1 cellular context compared by ENCODE assay signal in the genomic region with DNA sequence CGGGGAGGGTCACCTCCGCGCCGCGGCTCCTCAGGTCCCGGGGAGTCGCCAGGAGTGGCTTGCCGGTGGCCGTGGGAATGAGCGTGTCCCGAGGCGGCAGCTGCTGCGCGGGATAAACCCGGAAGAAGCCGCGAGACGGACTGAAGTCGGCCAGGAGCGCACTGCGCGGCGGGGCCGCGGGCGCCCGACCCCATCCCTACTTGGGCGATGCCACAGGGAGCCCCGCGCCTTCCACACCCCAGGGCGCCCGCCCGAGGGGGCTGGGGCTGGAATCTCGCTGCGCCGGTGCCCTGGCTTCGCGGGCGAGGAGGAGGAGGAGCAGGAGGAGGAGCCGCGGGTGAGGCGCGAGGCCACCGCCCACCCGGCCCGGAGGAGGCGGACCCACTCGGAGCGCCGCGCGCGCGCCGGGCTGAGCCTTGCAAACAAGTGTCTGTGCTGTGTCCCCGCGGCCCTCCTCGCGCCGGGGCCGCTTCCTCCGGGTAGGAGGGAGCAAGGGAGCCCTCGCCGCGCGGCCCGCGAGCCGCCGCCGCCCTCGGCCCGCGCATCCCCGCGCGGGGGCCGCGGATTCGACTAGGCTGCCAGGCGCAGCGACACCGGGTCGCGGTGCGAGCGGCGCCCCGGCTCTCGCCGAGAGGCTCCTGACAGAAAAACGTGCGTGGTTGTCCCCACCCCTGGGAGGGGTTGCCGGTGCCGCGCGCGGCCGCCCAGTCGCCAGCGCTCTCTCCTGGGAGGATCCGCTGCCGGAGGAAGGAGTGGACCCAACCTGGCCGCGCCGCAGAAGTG.
TF ChIP-seq lines count a peak whose summit lies in the region.

A gene (plus strand): TSS at position 412 of the 783 bp plus-strand sequence.

TF ChIP-seq in HEK293, 187 proteins besides CTCF, POLR2A, EP300 and RAD21 (continued from another document):
- TF ChIP-seq, protein P1, sequence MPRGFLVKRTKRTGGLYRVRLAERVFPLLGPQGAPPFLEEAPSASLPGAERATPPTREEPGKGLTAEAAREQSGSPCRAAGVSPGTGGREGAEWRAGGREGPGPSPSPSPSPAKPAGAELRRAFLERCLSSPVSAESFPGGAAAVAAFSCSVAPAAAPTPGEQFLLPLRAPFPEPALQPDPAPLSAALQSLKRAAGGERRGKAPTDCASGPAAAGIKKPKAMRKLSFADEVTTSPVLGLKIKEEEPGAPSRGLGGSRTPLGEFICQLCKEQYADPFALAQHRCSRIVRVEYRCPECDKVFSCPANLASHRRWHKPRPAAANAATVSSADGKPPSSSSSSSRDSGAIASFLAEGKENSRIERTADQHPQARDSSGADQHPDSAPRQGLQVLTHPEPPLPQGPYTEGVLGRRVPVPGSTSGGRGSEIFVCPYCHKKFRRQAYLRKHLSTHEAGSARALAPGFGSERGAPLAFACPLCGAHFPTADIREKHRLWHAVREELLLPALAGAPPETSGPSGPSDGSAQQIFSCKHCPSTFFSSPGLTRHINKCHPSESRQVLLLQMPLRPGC (tag by site-specific recombination; IDR thresholded peaks at IDR 0.05): peak; percentile 39; the same call in 1 of the 2 replicates
- TF ChIP-seq ZNF501 (tag by site-specific recombination; IDR thresholded peaks at IDR 0.05): peak; percentile 68
- TF ChIP-seq, protein P2, sequence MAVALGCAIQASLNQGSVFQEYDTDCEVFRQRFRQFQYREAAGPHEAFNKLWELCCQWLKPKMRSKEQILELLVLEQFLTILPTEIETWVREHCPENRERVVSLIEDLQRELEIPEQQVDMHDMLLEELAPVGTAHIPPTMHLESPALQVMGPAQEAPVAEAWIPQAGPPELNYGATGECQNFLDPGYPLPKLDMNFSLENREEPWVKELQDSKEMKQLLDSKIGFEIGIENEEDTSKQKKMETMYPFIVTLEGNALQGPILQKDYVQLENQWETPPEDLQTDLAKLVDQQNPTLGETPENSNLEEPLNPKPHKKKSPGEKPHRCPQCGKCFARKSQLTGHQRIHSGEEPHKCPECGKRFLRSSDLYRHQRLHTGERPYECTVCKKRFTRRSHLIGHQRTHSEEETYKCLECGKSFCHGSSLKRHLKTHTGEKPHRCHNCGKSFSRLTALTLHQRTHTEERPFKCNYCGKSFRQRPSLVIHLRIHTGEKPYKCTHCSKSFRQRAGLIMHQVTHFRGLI (tag by site-specific recombination; IDR thresholded peaks at IDR 0.05): peak; percentile 49; the same call in 1 of the 2 replicates
- peak; percentile 44 for TF ChIP-seq ZEB2 (tag by site-specific recombination; IDR thresholded peaks at IDR 0.05)
- TF ChIP-seq, protein P3, sequence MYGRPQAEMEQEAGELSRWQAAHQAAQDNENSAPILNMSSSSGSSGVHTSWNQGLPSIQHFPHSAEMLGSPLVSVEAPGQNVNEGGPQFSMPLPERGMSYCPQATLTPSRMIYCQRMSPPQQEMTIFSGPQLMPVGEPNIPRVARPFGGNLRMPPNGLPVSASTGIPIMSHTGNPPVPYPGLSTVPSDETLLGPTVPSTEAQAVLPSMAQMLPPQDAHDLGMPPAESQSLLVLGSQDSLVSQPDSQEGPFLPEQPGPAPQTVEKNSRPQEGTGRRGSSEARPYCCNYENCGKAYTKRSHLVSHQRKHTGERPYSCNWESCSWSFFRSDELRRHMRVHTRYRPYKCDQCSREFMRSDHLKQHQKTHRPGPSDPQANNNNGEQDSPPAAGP (tag by site-specific recombination; IDR thresholded peaks at IDR 0.05): peak; percentile 62
- peak; percentile 59 for TF ChIP-seq ZNF335 (tag by site-specific recombination; conservative IDR thresholded peaks at IDR 0.05)
- peak; percentile 71 for TF ChIP-seq ZBTB48 (tag by site-specific recombination; IDR thresholded peaks at IDR 0.05)
- peak; percentile 76 for TF ChIP-seq SP3 (tag by site-specific recombination; IDR thresholded peaks at IDR 0.05)
- peak; percentile 64 for TF ChIP-seq ZXDB (tag by site-specific recombination; IDR thresholded peaks at IDR 0.05)
- TF ChIP-seq, protein P4, sequence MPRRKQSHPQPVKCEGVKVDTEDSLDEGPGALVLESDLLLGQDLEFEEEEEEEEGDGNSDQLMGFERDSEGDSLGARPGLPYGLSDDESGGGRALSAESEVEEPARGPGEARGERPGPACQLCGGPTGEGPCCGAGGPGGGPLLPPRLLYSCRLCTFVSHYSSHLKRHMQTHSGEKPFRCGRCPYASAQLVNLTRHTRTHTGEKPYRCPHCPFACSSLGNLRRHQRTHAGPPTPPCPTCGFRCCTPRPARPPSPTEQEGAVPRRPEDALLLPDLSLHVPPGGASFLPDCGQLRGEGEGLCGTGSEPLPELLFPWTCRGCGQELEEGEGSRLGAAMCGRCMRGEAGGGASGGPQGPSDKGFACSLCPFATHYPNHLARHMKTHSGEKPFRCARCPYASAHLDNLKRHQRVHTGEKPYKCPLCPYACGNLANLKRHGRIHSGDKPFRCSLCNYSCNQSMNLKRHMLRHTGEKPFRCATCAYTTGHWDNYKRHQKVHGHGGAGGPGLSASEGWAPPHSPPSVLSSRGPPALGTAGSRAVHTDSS (tag by site-specific recombination; IDR thresholded peaks at IDR 0.05): peak; percentile 81
- peak; percentile 76; the same call in 1 of the 2 replicates for TF ChIP-seq SCRT2 (tag by site-specific recombination; IDR thresholded peaks at IDR 0.05)
- TF ChIP-seq, protein P5, sequence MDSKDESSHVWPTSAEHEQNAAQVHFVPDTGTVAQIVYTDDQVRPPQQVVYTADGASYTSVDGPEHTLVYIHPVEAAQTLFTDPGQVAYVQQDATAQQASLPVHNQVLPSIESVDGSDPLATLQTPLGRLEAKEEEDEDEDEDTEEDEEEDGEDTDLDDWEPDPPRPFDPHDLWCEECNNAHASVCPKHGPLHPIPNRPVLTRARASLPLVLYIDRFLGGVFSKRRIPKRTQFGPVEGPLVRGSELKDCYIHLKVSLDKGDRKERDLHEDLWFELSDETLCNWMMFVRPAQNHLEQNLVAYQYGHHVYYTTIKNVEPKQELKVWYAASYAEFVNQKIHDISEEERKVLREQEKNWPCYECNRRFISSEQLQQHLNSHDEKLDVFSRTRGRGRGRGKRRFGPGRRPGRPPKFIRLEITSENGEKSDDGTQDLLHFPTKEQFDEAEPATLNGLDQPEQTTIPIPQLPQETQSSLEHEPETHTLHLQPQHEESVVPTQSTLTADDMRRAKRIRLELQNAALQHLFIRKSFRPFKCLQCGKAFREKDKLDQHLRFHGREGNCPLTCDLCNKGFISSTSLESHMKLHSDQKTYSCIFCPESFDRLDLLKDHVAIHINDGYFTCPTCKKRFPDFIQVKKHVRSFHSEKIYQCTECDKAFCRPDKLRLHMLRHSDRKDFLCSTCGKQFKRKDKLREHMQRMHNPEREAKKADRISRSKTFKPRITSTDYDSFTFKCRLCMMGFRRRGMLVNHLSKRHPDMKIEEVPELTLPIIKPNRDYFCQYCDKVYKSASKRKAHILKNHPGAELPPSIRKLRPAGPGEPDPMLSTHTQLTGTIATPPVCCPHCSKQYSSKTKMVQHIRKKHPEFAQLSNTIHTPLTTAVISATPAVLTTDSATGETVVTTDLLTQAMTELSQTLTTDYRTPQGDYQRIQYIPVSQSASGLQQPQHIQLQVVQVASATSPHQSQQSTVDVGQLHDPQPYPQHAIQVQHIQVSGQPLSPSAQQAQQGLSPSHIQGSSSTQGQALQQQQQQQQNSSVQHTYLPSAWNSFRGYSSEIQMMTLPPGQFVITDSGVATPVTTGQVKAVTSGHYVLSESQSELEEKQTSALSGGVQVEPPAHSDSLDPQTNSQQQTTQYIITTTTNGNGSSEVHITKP (tag by site-specific recombination; IDR thresholded peaks at IDR 0.05): peak; percentile 84
- no peak for TF ChIP-seq ZNF311 (tag by site-specific recombination; IDR thresholded peaks at IDR 0.05; ENCODE audit: borderline replicate concordance)
- TF ChIP-seq TCF7L2 (IDR thresholded peaks at IDR 0.05; ENCODE audit: borderline replicate concordance, low read depth, low read length): no peak
- TF ChIP-seq ZNF664 (tag by site-specific recombination; IDR thresholded peaks at IDR 0.05): no peak
- peak; percentile 40; the same call in 1 of the 2 replicates for TF ChIP-seq SP7 (tag by site-specific recombination; IDR thresholded peaks at IDR 0.05)
